Comparison of ENCODE assay signal across 10 cellular contexts in genomic region chr1:39995973-39996393, GRCh38. TPM values are rescaled to one million over a fixed set of nuclear protein-coding genes. Genes with fewer than 3 reads are reported as not detected.
DNase-seq lines count a peak whose midpoint lies in the region; ATAC-seq, FAIRE-seq and TF ChIP-seq lines count a peak whose summit lies in the region.
"Had no signal": no experiment of that assay in that cellular context is flagged by ENCODE, and none has a peak within 500 bp of the region (broad histone marks: within the 10 kb centered on the region; RNA-seq: fewer than 3 reads in every experiment).

No MANE protein-coding gene starts in this region.

- TF ChIP-seq POLR2A in right lobe of liver (IDR thresholded peaks at IDR 0.05): no peak
- TF ChIP-seq POLR2A in HepG2 (IDR thresholded peaks at IDR 0.05; ENCODE audit: insufficient read depth in 1 of 2, low read depth in 2 of 2, low read length in 2 of 2): no peak

- H3K9me3 ChIP-seq in right lobe of liver (no peaks in the 10 kb centered on the region), HepG2 (ENCODE audit: low read length) (no peaks in the 10 kb centered on the region), SU-DHL-6 (ENCODE audit: insufficient read depth, low read length) (no peaks in the 10 kb centered on the region), heart right ventricle (no peaks in the 10 kb centered on the region)

- no peak for TF ChIP-seq RAD21 in HepG2 (CRISPR knock-in tag; IDR thresholded peaks at IDR 0.05)

- H3K36me3 ChIP-seq in right lobe of liver (no peaks in the 10 kb centered on the region), HepG2 (replicated peaks in 1 of 2; ENCODE audit: control insufficient read depth in 1 of 2, insufficient read depth in 2 of 2, low read length in 2 of 2) (no peaks in the 10 kb centered on the region), SU-DHL-6 (ENCODE audit: low read length) (no peaks in the 10 kb centered on the region), heart right ventricle (no peaks in the 10 kb centered on the region)

- TF ChIP-seq EP300 in HepG2 (IDR thresholded peaks at IDR 0.05; ENCODE audit: low read depth in 2 of 2, low read length in 2 of 2): no peak
- no peak for TF ChIP-seq EP300 in HepG2 (CRISPR knock-in tag; IDR thresholded peaks at IDR 0.05; ENCODE audit: borderline replicate concordance)

- no peaks in the 10 kb centered on the region for H3K79me2 ChIP-seq in HepG2 (ENCODE audit: insufficient read depth, low read length)
- H3K79me2 ChIP-seq in SU-DHL-6 (ENCODE audit: insufficient read depth, low read length): no peaks in the 10 kb centered on the region

- H3K4me3 ChIP-seq in right lobe of liver (no peak overlapping the region), HepG2 (replicated peaks in 1 of 3; ENCODE audit: insufficient read depth in 1 of 3, low read depth in 2 of 3, low read length in 3 of 3) (no peak overlapping the region), SU-DHL-6 (ENCODE audit: insufficient read depth, low read length, poor library complexity, severe bottlenecking) (no peak overlapping the region), heart right ventricle (no peak overlapping the region)

- H3K36me3 Mint-ChIP-seq in activated naive CD4-positive, alpha-beta T cell treated with anti-CD3 and anti-CD28 coated beads, Interleukin-2, amount 10 ng/mL, durations not matched to agents 7 days and 5 days: no peaks in the 10 kb centered on the region

- no peak overlapping the region for H3K4me3 Mint-ChIP-seq in activated naive CD4-positive, alpha-beta T cell treated with anti-CD3 and anti-CD28 coated beads, Interleukin-2, amount 10 ng/mL, durations not matched to agents 7 days and 5 days

- DNase-seq in right lobe of liver: no peak
- DNase-seq in HepG2 (ENCODE audit: low spot score): no peak
- DNase-seq in NCI-H345 treated with DMSO at 0.1 percent for 48 hours (lab: John Stamatoyannopoulos, UW; ENCODE audit: unreplicated experiment): no peak
- no peak for DNase-seq in heart right ventricle
- DNase-seq in dedifferentiated amniotic fluid mesenchymal stem cell (ENCODE audit: extremely low spot score): no peak
- no peak for DNase-seq in activated naive CD4-positive, alpha-beta T cell treated with anti-CD3 and anti-CD28 coated beads, Interleukin-2, amount 10 ng/mL, durations not matched to agents 7 days and 5 days
- DNase-seq: C1 segment of cervical spinal cord, erythroblast had no signal

- in situ Hi-C loops in HepG2 (cut with HindIII; ENCODE audit: extremely low pct_ligation_motif_present, low pct_unique_long_range_greater_than_20kb): no loop called here

- no peaks in the 10 kb centered on the region for H3K27me3 Mint-ChIP-seq in activated naive CD4-positive, alpha-beta T cell treated with anti-CD3 and anti-CD28 coated beads, Interleukin-2, amount 10 ng/mL, durations not matched to agents 7 days and 5 days

- no peaks in the 10 kb centered on the region for H3K9me2 ChIP-seq in SU-DHL-6 (replicated peaks; ENCODE audit: insufficient read depth, low read length)

- no CpG with 5 or more reads among the region's 1 CpG for WGBS in right lobe of liver (ENCODE audit: insufficient coverage, low coverage, low lambda C conversion rate, missing lambda C conversion rate)
- WGBS in HepG2 (ENCODE audit: low lambda C conversion rate): no CpG with 5 or more reads among the region's 1 CpG
- WGBS in heart right ventricle, 2 donors: 88 to 93% methylated on average over 1 of the region's 1 CpG

- H3K9ac ChIP-seq in HepG2 (ENCODE audit: insufficient read depth, low read depth, low read length): no peak overlapping the region
- H3K9ac ChIP-seq in SU-DHL-6 (ENCODE audit: low read length): peak overlapping the region; percentile 34; the same call in 1 of the 2 replicates

- 0 out of 2 replicates have a peak, but pooled peaks cover 6% of the 10 kb centered on the region for H3F3A ChIP-seq in SU-DHL-6 (ENCODE audit: insufficient read depth)

- POLR2A ChIA-PET in HepG2 (lab: Yijun Ruan, JAX): no interaction called here

- H3K27me3 ChIP-seq in right lobe of liver: no peaks in the 10 kb centered on the region
- no peaks in the 10 kb centered on the region; a peak in 2 of 5 replicates for H3K27me3 ChIP-seq in HepG2 (ENCODE audit: control insufficient read depth in 1 of 2, insufficient read depth in 2 of 2, low read length in 2 of 2)
- H3K27me3 ChIP-seq in SU-DHL-6 (ENCODE audit: low read length): no peaks in the 10 kb centered on the region
- H3K27me3 ChIP-seq in heart right ventricle: no peaks in the 10 kb centered on the region

- no peaks in the 10 kb centered on the region for H3K9me3 Mint-ChIP-seq in activated naive CD4-positive, alpha-beta T cell treated with anti-CD3 and anti-CD28 coated beads, Interleukin-2, amount 10 ng/mL, durations not matched to agents 7 days and 5 days

- H3K4me1 ChIP-seq in right lobe of liver: no peaks in the 10 kb centered on the region
- H3K4me1 ChIP-seq in HepG2 (ENCODE audit: insufficient read depth, low read length): no peaks in the 10 kb centered on the region
- H3K4me1 ChIP-seq in heart right ventricle: peaks cover 0 to 15% (median 0%) of the 10 kb centered on the region in 9 donors

- H4K20me1 ChIP-seq in HepG2 (ENCODE audit: insufficient read depth, low read length): no peaks in the 10 kb centered on the region
- H4K20me1 ChIP-seq in SU-DHL-6 (ENCODE audit: low read depth, low read length): no peaks in the 10 kb centered on the region

- BruUV-seq in HepG2 (replicated peaks; lab: Mats Ljungman, UMichigan): no TSS peak

- H3K4me2 ChIP-seq in HepG2 (ENCODE audit: low read depth, low read length): no peak overlapping the region
- peak overlapping the region; percentile 40 for H3K4me2 ChIP-seq in SU-DHL-6 (ENCODE audit: low read depth, low read length, poor library complexity, severe bottlenecking)

- no peak overlapping the region for H2AFZ ChIP-seq in HepG2 (ENCODE audit: low read length)
- H2AFZ ChIP-seq in SU-DHL-6 (ENCODE audit: low read depth, low read length, severe bottlenecking): peak overlapping the region; percentile 88

- CTCF ChIA-PET in HepG2 (lab: Yijun Ruan, JAX; ENCODE audit: low intra/inter-chr PET ratio, low total read pairs): no interaction called here
- CTCF ChIA-PET in activated naive CD4-positive, alpha-beta T cell treated with anti-CD3 and anti-CD28 coated beads, Interleukin-2, amount 10 ng/mL, durations not matched to agents 7 days and 5 days (lab: Charles Lee): no interaction called here

- peaks cover 2% of the 10 kb centered on the region for H3K4me1 Mint-ChIP-seq in activated naive CD4-positive, alpha-beta T cell treated with anti-CD3 and anti-CD28 coated beads, Interleukin-2, amount 10 ng/mL, durations not matched to agents 7 days and 5 days

- TF ChIP-seq CTCF in right lobe of liver (IDR thresholded peaks at IDR 0.05) (no peak), HepG2 (CRISPR knock-in tag; IDR thresholded peaks at IDR 0.05) (no peak), SU-DHL-6 (IDR thresholded peaks at IDR 0.05; ENCODE audit: insufficient read depth, low read length, poor library complexity, severe bottlenecking) (no peak), heart right ventricle (IDR thresholded peaks at IDR 0.05) (no peak)

- FAIRE-seq in HepG2 (lab: Jason Lieb, UNC): no peak

- intact Hi-C loops in right lobe of liver (cut with DNase I): no loop called here
- intact Hi-C loops in HepG2 (cut with micrococcal nuclease; ENCODE audit: unreplicated experiment): no loop called here
- intact Hi-C loops in heart right ventricle (cut with DNase I): no loop called here

- H3K27ac ChIP-seq in right lobe of liver (no peak overlapping the region), HepG2 (ENCODE audit: extremely low read length, insufficient read depth, low read length) (no peak overlapping the region), SU-DHL-6 (ENCODE audit: low read depth, low read length) (peak overlapping the region; percentile 70), heart right ventricle (no peak overlapping the region)

- no peak overlapping the region for H3K27ac Mint-ChIP-seq in activated naive CD4-positive, alpha-beta T cell treated with anti-CD3 and anti-CD28 coated beads, Interleukin-2, amount 10 ng/mL, durations not matched to agents 7 days and 5 days

- peak; percentile 20 to 63 (median 46) for ATAC-seq in right lobe of liver
- no peak for ATAC-seq in HepG2
- peak; percentile 70 for ATAC-seq in HG02759 (IDR thresholded peaks at IDR 0.05; ENCODE audit: unreplicated experiment)
- no peak for ATAC-seq in heart right ventricle

RNA-seq across cellular contexts. Expression of gene MFSD2A, which starts 41.0 kb away (rescaled TPM):
- total RNA-seq in right lobe of liver (100 to 1,000 TPM in 3 of 6 experiments, 10 to 100 TPM in 3; 44.3 to 292 (median 113) TPM), HepG2 (2016; rRNA removed; fragmentation: Illumina TruSeq; extraction: Trizol) (not detected in 2 replicates), heart right ventricle (1 to 10 TPM in 1 of 10 donors, under 1 TPM in 7, not detected in 2; 0.31 to 1.2 (median 0.45) TPM)
- not detected in 2 replicates for total RNA-seq in HepG2 (2016; cell fraction: cytosol; rRNA removed; fragmentation: Illumina TruSeq; extraction: Trizol; ENCODE audit: low read depth)
- total RNA-seq in HepG2 (2016; cell fraction: insoluble cytoplasmic fraction; rRNA removed; fragmentation: Illumina TruSeq; extraction: Trizol): 0.11 TPM in 1 of 2 replicates, not detected in the other
- not detected in 2 replicates for total RNA-seq in HepG2 (2016; cell fraction: membrane; rRNA removed; fragmentation: Illumina TruSeq; extraction: Trizol)
- not detected in 2 replicates for total RNA-seq in HepG2 (2016; cell fraction: nucleus; rRNA removed; fragmentation: Illumina TruSeq; extraction: Trizol)
- polyA plus RNA-seq in HepG2 (2011; rRNA removed) (0.05 and 0.08 TPM in 2 replicates), heart right ventricle (1 to 10 TPM in 1 of 2 donors, under 1 TPM in 1; 0.15 to 5.6 TPM)
- not detected in 2 replicates for polyA plus RNA-seq in HepG2 (2011; cell fraction: cytosol; rRNA removed)
- 0.13 TPM in 1 of 2 replicates, not detected in the other for polyA plus RNA-seq in HepG2 (2011; cell fraction: nucleus; rRNA removed)
- polyA plus RNA-seq in HepG2 (2012): not detected in 2 replicates
- polyA plus RNA-seq in HepG2 (2016; cell fraction: cytosol; fragmentation: Illumina TruSeq; extraction: Trizol; ENCODE audit: low read depth): not detected in 2 replicates
- not detected in 2 replicates for polyA plus RNA-seq in HepG2 (2016; cell fraction: insoluble cytoplasmic fraction; fragmentation: Illumina TruSeq; extraction: Trizol; ENCODE audit: low read depth)
- not detected in 2 replicates for polyA plus RNA-seq in HepG2 (2016; cell fraction: membrane; fragmentation: Illumina TruSeq; extraction: Trizol; ENCODE audit: low read depth)
- not detected in 2 replicates for polyA plus RNA-seq in HepG2 (2016; cell fraction: nucleus; fragmentation: Illumina TruSeq; extraction: Trizol; ENCODE audit: insufficient read depth, low read depth)
- 0.06 and 0.16 TPM in 2 replicates for polyA minus RNA-seq in HepG2 (2011; rRNA and poly(A)+ RNA removed; ENCODE audit: low replicate concordance)
- polyA minus RNA-seq in HepG2 (2011; cell fraction: cytosol; rRNA and poly(A)+ RNA removed): not detected in 2 replicates
- polyA minus RNA-seq in HepG2 (2011; cell fraction: nucleus; rRNA and poly(A)+ RNA removed): not detected in 2 replicates

RNA-seq across cellular contexts. Expression of gene CAP1, which starts 44.5 kb away (rescaled TPM):
- total RNA-seq in right lobe of liver (100 to 1,000 TPM in 5 of 6 experiments, 10 to 100 TPM in 1; 93.1 to 152 (median 128) TPM), HepG2 (2016; rRNA removed; fragmentation: Illumina TruSeq; extraction: Trizol) (174 and 228 TPM in 2 replicates), heart right ventricle (100 to 1,000 TPM in 2 of 10 donors, 10 to 100 TPM in 8; 46.4 to 157 (median 55.8) TPM)
- total RNA-seq in HepG2 (2016; cell fraction: cytosol; rRNA removed; fragmentation: Illumina TruSeq; extraction: Trizol; ENCODE audit: low read depth): 20.2 and 22.6 TPM in 2 replicates
- 168 and 225 TPM in 2 replicates for total RNA-seq in HepG2 (2016; cell fraction: insoluble cytoplasmic fraction; rRNA removed; fragmentation: Illumina TruSeq; extraction: Trizol)
- total RNA-seq in HepG2 (2016; cell fraction: membrane; rRNA removed; fragmentation: Illumina TruSeq; extraction: Trizol): 60.4 and 63.8 TPM in 2 replicates
- total RNA-seq in HepG2 (2016; cell fraction: nucleus; rRNA removed; fragmentation: Illumina TruSeq; extraction: Trizol): 78.4 and 78.5 TPM in 2 replicates
- polyA plus RNA-seq in HepG2 (2011; rRNA removed) (166 and 195 TPM in 2 replicates), heart right ventricle (10 to 100 TPM; 25.2 to 93.5 TPM)
- 133 and 166 TPM in 2 replicates for polyA plus RNA-seq in HepG2 (2011; cell fraction: cytosol; rRNA removed)
- polyA plus RNA-seq in HepG2 (2011; cell fraction: nucleus; rRNA removed): 60.0 and 61.0 TPM in 2 replicates
- polyA plus RNA-seq in HepG2 (2012): 141 and 150 TPM in 2 replicates
- 19.7 and 20.6 TPM in 2 replicates for polyA plus RNA-seq in HepG2 (2016; cell fraction: cytosol; fragmentation: Illumina TruSeq; extraction: Trizol; ENCODE audit: low read depth)
- 216 and 228 TPM in 2 replicates for polyA plus RNA-seq in HepG2 (2016; cell fraction: insoluble cytoplasmic fraction; fragmentation: Illumina TruSeq; extraction: Trizol; ENCODE audit: low read depth)
- polyA plus RNA-seq in HepG2 (2016; cell fraction: membrane; fragmentation: Illumina TruSeq; extraction: Trizol; ENCODE audit: low read depth): 43.3 and 46.3 TPM in 2 replicates
- polyA plus RNA-seq in HepG2 (2016; cell fraction: nucleus; fragmentation: Illumina TruSeq; extraction: Trizol; ENCODE audit: insufficient read depth, low read depth): 84.0 and 90.0 TPM in 2 replicates
- 144 and 148 TPM in 2 replicates for polyA minus RNA-seq in HepG2 (2011; rRNA and poly(A)+ RNA removed; ENCODE audit: low replicate concordance)
- 105 and 109 TPM in 2 replicates for polyA minus RNA-seq in HepG2 (2011; cell fraction: cytosol; rRNA and poly(A)+ RNA removed)
- 77.9 and 90.9 TPM in 2 replicates for polyA minus RNA-seq in HepG2 (2011; cell fraction: nucleus; rRNA and poly(A)+ RNA removed)

Comparison
In these comparisons a context has a peak if more than half of its experiments do, and no peak if none do; other contexts are left out.
1. ATAC-seq: peak in right lobe of liver (4 of 4) and HG02759 (single experiment); none in HepG2 (single experiment) and heart right ventricle (0 of 8).
2. RNA of gene MFSD2A, which starts 41.0 kb away (total RNA-seq): 44.3 to 292 TPM in right lobe of liver; 0.31 to 1.2 TPM in heart right ventricle and 0.11 TPM in HepG2; every median in the first group is over 10 times any median in the second.